ENCODE assay signal across 14 cellular contexts in the genomic region with DNA sequence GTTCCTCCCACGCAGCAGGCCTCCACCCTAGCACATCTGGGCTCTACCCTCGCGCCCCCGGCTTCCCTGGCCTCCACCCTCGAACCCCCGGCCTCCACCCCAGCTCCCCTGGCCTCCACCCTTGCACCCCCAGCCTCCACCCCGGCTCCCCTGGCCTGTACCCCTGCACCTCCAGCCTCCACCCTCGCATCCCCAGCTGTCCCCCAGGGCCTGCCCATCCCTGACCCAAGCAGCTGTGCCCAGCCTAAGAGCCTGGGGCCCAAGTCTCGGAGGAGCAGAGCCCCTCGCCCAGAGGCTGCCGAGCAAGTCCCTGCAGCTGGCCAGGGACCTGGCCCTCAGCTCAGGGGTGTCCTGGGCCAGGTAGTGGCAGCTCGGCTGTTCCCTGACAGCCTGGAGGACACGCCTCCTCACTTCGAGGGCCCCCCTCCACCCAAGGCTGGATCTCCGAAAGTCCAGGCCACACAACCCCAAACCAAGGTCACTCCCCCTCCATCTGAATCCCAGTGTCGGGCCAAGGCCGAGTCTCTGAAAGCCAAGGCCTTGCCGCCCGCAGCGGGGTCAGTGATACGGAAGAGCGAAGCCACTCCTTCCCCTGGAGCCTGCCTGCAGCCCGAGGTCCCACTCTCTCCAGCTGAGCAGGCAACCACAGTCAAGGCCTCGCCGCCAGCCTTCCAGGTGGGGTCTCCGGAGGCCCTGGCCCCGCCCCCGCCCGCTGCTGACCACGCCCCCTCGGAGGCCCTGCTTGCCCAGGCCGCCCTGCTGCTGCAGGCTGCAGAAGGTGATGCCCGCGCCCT. TPM values are rescaled to one million over a fixed set of nuclear protein-coding genes. Genes with fewer than 3 reads are reported as not detected.
DNase-seq lines count a peak whose midpoint lies in the region; ATAC-seq and TF ChIP-seq lines count a peak whose summit lies in the region.
"Had no signal": no experiment of that assay in that cellular context is flagged by ENCODE, and none has a peak within 500 bp of the region (broad histone marks: within the 10 kb centered on the region; RNA-seq: fewer than 3 reads in every experiment).

No MANE protein-coding gene starts in this region.

- no peaks in the 10 kb centered on the region for H3K36me3 Mint-ChIP-seq in glutamatergic neuron (ENCODE audit: unreplicated experiment)
- peaks cover 26% of the 10 kb centered on the region for H3K36me3 Mint-ChIP-seq in nephron progenitor cell (ENCODE audit: low read depth)
- peaks cover 24% of the 10 kb centered on the region for H3K36me3 Mint-ChIP-seq in T-helper 2 cell treated with Interferon-gamma antibody and Interleukin-4, amounts not matched to agents 5 μg/mL and 100 μg/mL, for 36 hours (ENCODE audit: low read depth)

- H3K36me3 ChIP-seq in HCT116 (ENCODE audit: control insufficient read depth in 1 of 2, insufficient read depth in 2 of 2, low read length in 2 of 2) (peaks cover 0 to 9% of the 10 kb centered on the region in 2 experiments; a peak in 1 of 4 replicates), A673 (ENCODE audit: insufficient read depth, low read length, poor library complexity, severe bottlenecking) (peaks cover 14% of the 10 kb centered on the region)

- H3K9ac ChIP-seq in HCT116 (ENCODE audit: low read length), result no peak overlapping the region

- no peaks in the 10 kb centered on the region for H4K20me1 ChIP-seq in HCT116 (ENCODE audit: insufficient read depth)

- no peaks in the 10 kb centered on the region for H3K9me2 ChIP-seq in HCT116 (ENCODE audit: insufficient read depth)

- no peak overlapping the region for H3K4me2 ChIP-seq in HCT116 (ENCODE audit: low read length)

- ATAC-seq in HCT116, result peak; percentile 49; the same call in 1 of the 2 replicates
- no peak for ATAC-seq in GM18520 (IDR thresholded peaks at IDR 0.05; ENCODE audit: unreplicated experiment)
- ATAC-seq in GM19397 (IDR thresholded peaks at IDR 0.05; ENCODE audit: unreplicated experiment), result no peak
- ATAC-seq: foreskin keratinocyte had no signal

- H3K27ac ChIP-seq in HCT116 (ENCODE audit: low read depth, low read length) (no peak overlapping the region), A673 (ENCODE audit: low read depth, low read length, poor library complexity, severe bottlenecking) (no peak overlapping the region)
- H3K27ac ChIP-seq: foreskin keratinocyte had no signal

- H3K4me3 Mint-ChIP-seq in glutamatergic neuron (ENCODE audit: unreplicated experiment) (no peak overlapping the region), nephron progenitor cell (no peak overlapping the region)
- H3K4me3 Mint-ChIP-seq in T-helper 2 cell treated with Interferon-gamma antibody and Interleukin-4, amounts not matched to agents 5 μg/mL and 100 μg/mL, for 36 hours, result no peak overlapping the region
- H3K4me3 Mint-ChIP-seq: activated T-cell treated with anti-CD3 and anti-CD28 coated beads, Interleukin-2, amount 50 U/mL, for 24 hours; neural crest cell had no signal

- RAD21 ChIA-PET in HCT116 (lab: Charles Lee; ENCODE audit: low non-redundant PET in 1 of 2, low total read pairs in 2 of 2, uncharacterized antibody in 2 of 2, unreplicated experiment in 2 of 2), result no interaction called here

- H3K9me3 ChIP-seq in HCT116 (ENCODE audit: control insufficient read depth in 1 of 2, insufficient read depth in 1 of 2, low read depth in 1 of 2, low read length in 2 of 2) (no peaks in the 10 kb centered on the region), A673 (ENCODE audit: low read depth, low read length, poor library complexity, severe bottlenecking) (no peaks in the 10 kb centered on the region)
- H3K9me3 ChIP-seq: MG63 had no signal

- no peak for TF ChIP-seq RAD21 in HCT116 (IDR thresholded peaks at IDR 0.05; ENCODE audit: low read depth)

- no peaks in the 10 kb centered on the region for H3K79me2 ChIP-seq in HCT116 (ENCODE audit: insufficient read depth, low read length)

- H3K4me3 ChIP-seq in HCT116 (replicated peaks in 1 of 2; ENCODE audit: low read depth in 1 of 2, low read length in 2 of 2), result no peak overlapping the region
- H3K4me3 ChIP-seq in A673 (ENCODE audit: low read depth, low read length, poor library complexity, severe bottlenecking), result no peak overlapping the region
- H3K4me3 ChIP-seq: MG63 had no signal

- BruUV-seq in HCT116 (replicated peaks; lab: Mats Ljungman, UMichigan) (no TSS peak), A673 (replicated peaks; lab: Mats Ljungman, UMichigan) (no TSS peak)

- H3K27me3 Mint-ChIP-seq in glutamatergic neuron (ENCODE audit: unreplicated experiment) (peaks cover 10% of the 10 kb centered on the region), nephron progenitor cell (ENCODE audit: low read depth, poor library complexity) (peaks cover 3% of the 10 kb centered on the region)
- no peaks in the 10 kb centered on the region for H3K27me3 Mint-ChIP-seq in T-helper 2 cell treated with Interferon-gamma antibody and Interleukin-4, amounts not matched to agents 5 μg/mL and 100 μg/mL, for 36 hours (ENCODE audit: low read depth)
- H3K27me3 Mint-ChIP-seq: activated T-cell treated with anti-CD3 and anti-CD28 coated beads, Interleukin-2, amount 50 U/mL, for 24 hours had no signal

- H3K9me3 Mint-ChIP-seq in glutamatergic neuron (ENCODE audit: unreplicated experiment) (no peaks in the 10 kb centered on the region), nephron progenitor cell (no peaks in the 10 kb centered on the region)
- H3K9me3 Mint-ChIP-seq in T-helper 2 cell treated with Interferon-gamma antibody and Interleukin-4, amounts not matched to agents 5 μg/mL and 100 μg/mL, for 36 hours, result no peaks in the 10 kb centered on the region
- H3K9me3 Mint-ChIP-seq: activated T-cell treated with anti-CD3 and anti-CD28 coated beads, Interleukin-2, amount 50 U/mL, for 24 hours; neural crest cell had no signal

- CTCF ChIA-PET in HCT116 (lab: Charles Lee), result no interaction called here
- CTCF ChIA-PET in A673 (lab: Charles Lee), result no interaction called here

- H3K27me3 ChIP-seq in HCT116 (ENCODE audit: insufficient read depth, low read length) (no peaks in the 10 kb centered on the region), A673 (replicated peaks; ENCODE audit: insufficient read depth, low read depth, low read length, poor library complexity) (no peaks in the 10 kb centered on the region)
- H3K27me3 ChIP-seq: foreskin keratinocyte, MG63 had no signal

- H3K4me1 ChIP-seq in HCT116 (ENCODE audit: control insufficient read depth in 1 of 2, insufficient read depth in 2 of 2, low read length in 2 of 2) (no peaks in the 10 kb centered on the region), A673 (ENCODE audit: insufficient read depth, low read length, poor library complexity, severe bottlenecking) (no peaks in the 10 kb centered on the region)
- H3K4me1 ChIP-seq: foreskin keratinocyte had no signal

- POLR2A ChIA-PET in HCT116 (lab: Charles Lee), result interaction anchor here (1.1 kb wide), 1 partner anchor 10 kb away, joined by 3 read pairs; the partner anchor contains the start of gene HSPB6
- POLR2A ChIA-PET in A673 (lab: Charles Lee; ENCODE audit: low non-redundant PET), result no interaction called here

- TF ChIP-seq CTCF in HCT116 (IDR thresholded peaks at IDR 0.05 in 2 of 3, conservative IDR thresholded peaks at IDR 0.05 in 1 of 3; ENCODE audit: borderline replicate concordance in 1 of 3, insufficient read depth in 1 of 3, low read depth in 2 of 3, low read length in 2 of 3) (no peak), glutamatergic neuron (IDR thresholded peaks at IDR 0.05; ENCODE audit: partially characterized antibody, unreplicated experiment) (no peak), nephron progenitor cell (IDR thresholded peaks at IDR 0.05) (no peak), A673 (conservative IDR thresholded peaks at IDR 0.05; ENCODE audit: low read depth, low read length) (no peak)

- no peak for TF ChIP-seq POLR2A in HCT116 (IDR thresholded peaks at IDR 0.05; ENCODE audit: borderline replicate concordance, extremely low read depth, insufficient read depth, insufficient read length)

- DNase-seq in 8988T (peak; percentile 13), HCT116 (ENCODE audit: low read depth, low spot score) (no peak), glutamatergic neuron (peak; percentile 70), nephron progenitor cell (peak; percentile 91), A673 (ENCODE audit: low spot score) (no peak)
- no peak for DNase-seq in T-helper 2 cell treated with Interferon-gamma antibody and Interleukin-4, amounts not matched to agents 5 μg/mL and 100 μg/mL, for 36 hours (ENCODE audit: low spot score)
- DNase-seq: activated CD4-positive, alpha-beta T cell treated with anti-CD3 and anti-CD28 coated beads for 1 hour; activated T-cell treated with anti-CD3 and anti-CD28 coated beads, Interleukin-2, amount 50 U/mL, for 24 hours; foreskin keratinocyte; left cardiac atrium; MG63 had no signal

- intact Hi-C loops in HCT116 (cut with micrococcal nuclease), result no loop called here
- intact Hi-C loops in A673 (cut with micrococcal nuclease; ENCODE audit: unreplicated experiment), result no loop called here

- no peak overlapping the region for H2AFZ ChIP-seq in HCT116 (ENCODE audit: low read depth, low read length, poor library complexity, severe bottlenecking)

- H3K4me1 Mint-ChIP-seq in glutamatergic neuron (ENCODE audit: low read depth, unreplicated experiment) (peaks cover 1% of the 10 kb centered on the region), nephron progenitor cell (peaks cover 36% of the 10 kb centered on the region)
- H3K4me1 Mint-ChIP-seq in T-helper 2 cell treated with Interferon-gamma antibody and Interleukin-4, amounts not matched to agents 5 μg/mL and 100 μg/mL, for 36 hours (ENCODE audit: low read depth), result no peaks in the 10 kb centered on the region

- H3K27ac Mint-ChIP-seq in glutamatergic neuron (ENCODE audit: unreplicated experiment), result no peak overlapping the region
- peak overlapping the region; percentile 78 for H3K27ac Mint-ChIP-seq in nephron progenitor cell
- no peak overlapping the region for H3K27ac Mint-ChIP-seq in T-helper 2 cell treated with Interferon-gamma antibody and Interleukin-4, amounts not matched to agents 5 μg/mL and 100 μg/mL, for 36 hours
- H3K27ac Mint-ChIP-seq: activated T-cell treated with anti-CD3 and anti-CD28 coated beads, Interleukin-2, amount 50 U/mL, for 24 hours had no signal

RNA-seq across cellular contexts. Expression of gene ARHGAP33, which starts 7.9 kb away (rescaled TPM):
- total RNA-seq in HCT116 (2021; ENCODE audit: unreplicated experiment), result 30.2 TPM
- 20.2 and 21.6 TPM in 2 replicates for polyA plus RNA-seq in HCT116 (2012)
- total RNA-seq in glutamatergic neuron (ENCODE audit: unreplicated experiment), result 180 TPM
- 39.6 and 49.6 TPM in 2 replicates for total RNA-seq in A673 (2021)

RNA-seq across cellular contexts. Expression of gene PROSER3, which starts 9.5 kb away (rescaled TPM):
- 42.5 TPM for total RNA-seq in HCT116 (2021; ENCODE audit: unreplicated experiment)
- 21.6 and 25.2 TPM in 2 replicates for polyA plus RNA-seq in HCT116 (2012)
- total RNA-seq in glutamatergic neuron (ENCODE audit: unreplicated experiment), result 41.7 TPM
- total RNA-seq in A673 (2021), result 38.4 and 44.8 TPM in 2 replicates

RNA-seq across cellular contexts. Expression of gene HSPB6, which starts 10.7 kb away (rescaled TPM):
- 0.93 TPM for total RNA-seq in HCT116 (2021; ENCODE audit: unreplicated experiment)
- 0.77 and 0.99 TPM in 2 replicates for polyA plus RNA-seq in HCT116 (2012)
- 0.49 TPM for total RNA-seq in glutamatergic neuron (ENCODE audit: unreplicated experiment)
- 0.50 TPM in 1 of 2 replicates, not detected in the other for total RNA-seq in A673 (2021)

RNA-seq across cellular contexts. Expression of gene LIN37, which starts 19.1 kb away (rescaled TPM):
- total RNA-seq in HCT116 (2021; ENCODE audit: unreplicated experiment) (10.1 TPM), glutamatergic neuron (ENCODE audit: unreplicated experiment) (29.8 TPM), A673 (2021) (11.3 and 13.2 TPM in 2 replicates)
- 17.7 and 18.5 TPM in 2 replicates for polyA plus RNA-seq in HCT116 (2012)

RNA-seq across cellular contexts. Expression of gene PSENEN, which starts 22.0 kb away (rescaled TPM):
- total RNA-seq in HCT116 (2021; ENCODE audit: unreplicated experiment) (55.3 TPM), glutamatergic neuron (ENCODE audit: unreplicated experiment) (109 TPM), A673 (2021) (58.8 and 67.7 TPM in 2 replicates)
- 45.3 and 59.7 TPM in 2 replicates for polyA plus RNA-seq in HCT116 (2012)

Comparison
In these comparisons a context has a peak if more than half of its experiments do, and no peak if none do; other contexts are left out.
1. DNase-seq: peak in 8988T (single experiment), glutamatergic neuron (single experiment) and nephron progenitor cell (single experiment); none in HCT116 (single experiment), A673 (single experiment) and T-helper 2 cell treated with Interferon-gamma antibody and Interleukin-4, amounts not matched to agents 5 μg/mL and 100 μg/mL, for 36 hours (single experiment).